Comparison of ENCODE assay signal across 21 cellular contexts in the genomic region with DNA sequence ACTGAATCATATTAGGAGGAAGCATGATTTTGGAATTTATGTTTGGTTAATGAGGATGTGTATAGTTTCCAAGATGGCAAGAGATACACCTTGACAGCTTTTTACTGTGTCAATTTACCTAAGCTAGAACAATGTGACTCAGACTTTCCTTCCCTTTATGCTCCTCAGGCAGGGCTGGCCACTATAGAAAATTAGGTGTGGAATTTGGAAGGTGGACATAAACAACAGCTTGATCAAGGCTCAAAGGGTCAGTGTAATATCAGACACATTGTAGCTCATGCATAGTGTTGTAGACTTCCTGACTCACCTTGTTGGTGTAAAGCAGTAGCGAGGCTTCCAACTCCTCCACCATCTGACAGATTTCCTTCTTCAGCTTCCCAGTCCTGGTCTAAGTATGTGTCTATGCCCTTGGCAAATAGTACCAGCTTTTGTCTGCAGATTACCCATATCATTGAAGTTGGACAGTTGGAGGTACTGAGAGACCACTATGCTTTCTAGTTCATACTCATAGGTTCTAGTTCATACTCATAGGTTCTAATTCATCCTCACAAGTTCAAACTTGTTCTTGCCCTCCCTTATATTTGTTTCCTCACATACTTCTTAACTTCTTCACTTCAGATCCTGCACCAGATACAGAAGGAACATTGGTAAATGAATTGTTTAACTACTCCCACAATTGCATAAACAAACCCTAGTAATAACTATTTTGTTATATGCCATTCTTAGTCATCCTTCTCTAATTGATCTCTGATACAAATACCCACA.
"Had no signal": no experiment of that assay in that cellular context is flagged by ENCODE, and none has a peak within 500 bp of the region (broad histone marks: within the 10 kb centered on the region; RNA-seq: fewer than 3 reads in every experiment).

No MANE protein-coding gene starts in this region.

- H3K36me3 Mint-ChIP-seq: activated CD8-positive, alpha-beta memory T cell treated with anti-CD3 and anti-CD28 coated beads, Interleukin-2, amount 10 ng/mL, durations not matched to agents 7 days and 5 days; T-cell had no signal

- H3K4me1 Mint-ChIP-seq: activated CD4-positive, alpha-beta memory T cell treated with anti-CD3 and anti-CD28 coated beads, Interleukin-2, amount 10 ng/mL, durations not matched to agents 7 days and 5 days; activated CD8-positive, alpha-beta memory T cell treated with anti-CD3 and anti-CD28 coated beads, Interleukin-2, amount 10 ng/mL, durations not matched to agents 7 days and 5 days; T-cell had no signal

- ATAC-seq: activated CD8-positive, alpha-beta memory T cell treated with anti-CD3 and anti-CD28 coated beads, Interleukin-2, amount 10 ng/mL, durations not matched to agents 7 days and 5 days; left lobe of liver; T-cell had no signal

- H3K27ac Mint-ChIP-seq: activated CD4-positive, alpha-beta memory T cell treated with anti-CD3 and anti-CD28 coated beads, Interleukin-2, amount 10 ng/mL, durations not matched to agents 7 days and 5 days; activated CD8-positive, alpha-beta memory T cell treated with anti-CD3 and anti-CD28 coated beads, Interleukin-2, amount 10 ng/mL, durations not matched to agents 7 days and 5 days; dendritic cell treated with granulocyte-macrophage colony-stimulating factor and Interleukin-4, amounts not matched to agents 40 ng/mL and 50 ng/mL, for 4 days; T-cell had no signal

- H3K4me1 ChIP-seq: ascending aorta had no signal

- DNase-seq: activated CD4-positive, alpha-beta memory T cell treated with anti-CD3 and anti-CD28 coated beads, Interleukin-2, amount 10 ng/mL, durations not matched to agents 7 days and 5 days; activated CD4-positive, alpha-beta T cell treated with anti-CD3 and anti-CD28 coated beads for 48 hours; activated CD4-positive, CD25-positive, alpha-beta regulatory T cell; activated CD8-positive, alpha-beta memory T cell treated with anti-CD3 and anti-CD28 coated beads, Interleukin-2, amount 10 ng/mL, durations not matched to agents 7 days and 5 days; activated naive CD4-positive, alpha-beta T cell treated with anti-CD3 and anti-CD28 coated beads, Interleukin-2, amount 50 U/mL, for 16 hours; activated T-cell treated with anti-CD3 and anti-CD28 coated beads, Interleukin-2, amount 50 U/mL, for 1 hour; effector memory CD4-positive, alpha-beta T cell; foreskin melanocyte; glutamatergic neuron; hypothalamus; kidney; midbrain; occipital lobe; retina; stimulated activated CD8-positive, alpha-beta memory T cell treated with anti-CD3 and anti-CD28 coated beads, Interleukin-4, amount 100 ng/mL, for 48 hours; stimulated activated naive CD4-positive, alpha-beta T cell; T-cell had no signal

- H3K9me3 Mint-ChIP-seq: activated CD4-positive, alpha-beta memory T cell treated with anti-CD3 and anti-CD28 coated beads, Interleukin-2, amount 10 ng/mL, durations not matched to agents 7 days and 5 days; dendritic cell treated with granulocyte-macrophage colony-stimulating factor and Interleukin-4, amounts not matched to agents 40 ng/mL and 50 ng/mL, for 4 days had no signal

- H3K9me3 ChIP-seq: ascending aorta had no signal

- H3K27me3 ChIP-seq: ascending aorta, cardiac muscle cell had no signal

- H3K36me3 ChIP-seq: ascending aorta, cardiac muscle cell had no signal

- H3K4me3 Mint-ChIP-seq: activated CD4-positive, alpha-beta memory T cell treated with anti-CD3 and anti-CD28 coated beads, Interleukin-2, amount 10 ng/mL, durations not matched to agents 7 days and 5 days; activated CD8-positive, alpha-beta memory T cell treated with anti-CD3 and anti-CD28 coated beads, Interleukin-2, amount 10 ng/mL, durations not matched to agents 7 days and 5 days; dendritic cell treated with granulocyte-macrophage colony-stimulating factor and Interleukin-4, amounts not matched to agents 40 ng/mL and 50 ng/mL, for 4 days; T-cell had no signal

- H3K27ac ChIP-seq: ascending aorta, cardiac muscle cell had no signal

- H3K4me3 ChIP-seq: ascending aorta, cardiac muscle cell had no signal

- H3K27me3 Mint-ChIP-seq: activated CD4-positive, alpha-beta memory T cell treated with anti-CD3 and anti-CD28 coated beads, Interleukin-2, amount 10 ng/mL, durations not matched to agents 7 days and 5 days; activated CD8-positive, alpha-beta memory T cell treated with anti-CD3 and anti-CD28 coated beads, Interleukin-2, amount 10 ng/mL, durations not matched to agents 7 days and 5 days; dendritic cell treated with granulocyte-macrophage colony-stimulating factor and Interleukin-4, amounts not matched to agents 40 ng/mL and 50 ng/mL, for 4 days; T-cell had no signal
